ENCODE assay signal across 22 cellular contexts in the genomic region with DNA sequence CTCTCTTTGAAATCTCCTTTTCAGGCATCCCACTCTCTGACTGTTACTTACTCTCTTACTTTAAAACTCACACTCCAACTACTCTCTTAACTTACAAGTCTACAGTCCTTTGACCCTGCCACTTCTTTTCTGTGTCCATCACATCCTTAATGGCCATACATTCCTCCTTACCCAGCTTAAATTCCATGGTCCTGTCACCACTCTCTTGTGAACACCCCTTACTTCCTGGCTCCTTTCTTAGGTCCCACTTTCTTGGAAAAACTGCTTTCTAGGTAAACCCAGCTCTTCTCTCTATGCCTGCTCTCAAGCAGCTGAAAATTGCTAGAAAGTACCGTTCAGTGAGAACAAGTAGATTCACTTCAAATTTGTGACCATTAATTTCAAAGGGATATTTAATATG.
A peak's percentile ranks its signal among the peaks of the same experiment; 100 is the strongest.
DNase-seq lines count a peak whose midpoint lies in the region; ATAC-seq, FAIRE-seq and TF ChIP-seq lines count a peak whose summit lies in the region.
"Had no signal": no experiment of that assay in that cellular context is flagged by ENCODE, and none has a peak within 500 bp of the region (broad histone marks: within the 10 kb centered on the region; RNA-seq: fewer than 3 reads in every experiment).

No MANE protein-coding gene starts in this region.

- ATAC-seq in PC-3: no peak
- ATAC-seq: HepG2, K562 had no signal

- no peaks in the 10 kb centered on the region for H3K27me3 Mint-ChIP-seq in type B pancreatic cell
- H3K27me3 Mint-ChIP-seq: CD4-positive, CD25-positive, alpha-beta regulatory T cell had no signal

- TF ChIP-seq POLR2A in GM12892 (IDR thresholded peaks at IDR 0.05; ENCODE audit: low read depth, low read length): no peak

- no peaks in the 10 kb centered on the region for H3K9me2 ChIP-seq in PC-3 (replicated peaks; ENCODE audit: low read length)

- FAIRE-seq in GM12892 (lab: Jason Lieb, UNC): peak; percentile 24
- FAIRE-seq: HepG2, K562 had no signal

- no peak overlapping the region for H3K27ac Mint-ChIP-seq in type B pancreatic cell
- H3K27ac Mint-ChIP-seq: CD4-positive, CD25-positive, alpha-beta regulatory T cell; HFFc6 had no signal

- peaks cover 7% of the 10 kb centered on the region for H3K36me3 Mint-ChIP-seq in type B pancreatic cell

- peaks cover 22% of the 10 kb centered on the region for H3K36me3 ChIP-seq in ACC112 (ENCODE audit: insufficient read depth, low read length)
- H3K36me3 ChIP-seq in PC-3 (ENCODE audit: low read depth, low read length): no peaks in the 10 kb centered on the region

- TF ChIP-seq CTCF in PC-3 (conservative IDR thresholded peaks at IDR 0.05; ENCODE audit: low read depth, low read length) (no peak), type B pancreatic cell (conservative IDR thresholded peaks at IDR 0.05) (no peak)

- no peaks in the 10 kb centered on the region for H3F3A ChIP-seq in PC-3 (ENCODE audit: low read length, unreplicated experiment)

- no TSS peak for BruUV-seq in PC-3 (replicated peaks; lab: Mats Ljungman, UMichigan)

- no peak overlapping the region for H3K4me3 Mint-ChIP-seq in type B pancreatic cell
- H3K4me3 Mint-ChIP-seq: CD4-positive, CD25-positive, alpha-beta regulatory T cell; HFFc6 had no signal

- H3K9me3 ChIP-seq in PC-3 (ENCODE audit: low read length): no peaks in the 10 kb centered on the region

- DNase-seq in GM12892 (ENCODE audit: insufficient read length) (no peak), PC-3 (no peak), glomerular visceral epithelial cell (ENCODE audit: extremely low spot score) (peak; percentile 14), NK-92 (lab: John Stamatoyannopoulos, UW; ENCODE audit: unreplicated experiment) (no peak), LoVo (ENCODE audit: low spot score) (no peak), type B pancreatic cell (ENCODE audit: extremely low spot score, unreplicated experiment) (no peak), NCI-H526 (lab: John Stamatoyannopoulos, UW) (no peak)
- DNase-seq: H7, HFFc6, MM.1S, NCI-H1048, NCI-H1417 treated with DMSO at 0.1 percent for 48 hours, NCI-H187, NCI-H446 treated with DMSO at 0.1 percent for 48 hours, Right ventricle myocardium superior, SW 1271 had no signal

- CTCF ChIA-PET in PC-3 (lab: Charles Lee): no interaction called here

- no peak overlapping the region for H3K4me3 ChIP-seq in ACC112 (ENCODE audit: low read depth, low read length)
- H3K4me3 ChIP-seq in PC-3 (ENCODE audit: low read length): no peak overlapping the region
- H3K4me3 ChIP-seq: K562, SK-N-MC had no signal

- POLR2A ChIA-PET in PC-3 (lab: Charles Lee; ENCODE audit: unreplicated experiment): no interaction called here

- H3K4me1 Mint-ChIP-seq in type B pancreatic cell (ENCODE audit: unreplicated experiment): peaks cover 4% of the 10 kb centered on the region

- no peak overlapping the region for H2AFZ ChIP-seq in ACC112 (ENCODE audit: low read length, unreplicated experiment)
- no peak overlapping the region for H2AFZ ChIP-seq in PC-3 (ENCODE audit: low read length)

- H3K27ac ChIP-seq in ACC112 (ENCODE audit: low read depth, low read length) (0 out of 2 replicates have a peak overlapping the region, but pooled peaks have one; percentile 4), PC-3 (ENCODE audit: low read length) (no peak overlapping the region)
- H3K27ac ChIP-seq: HL-60, SK-N-MC had no signal

- H3K27me3 ChIP-seq in ACC112 (ENCODE audit: insufficient read depth, low read length) (no peaks in the 10 kb centered on the region), PC-3 (ENCODE audit: low read length) (no peaks in the 10 kb centered on the region)

- H3K9me3 Mint-ChIP-seq in type B pancreatic cell: no peaks in the 10 kb centered on the region
- H3K9me3 Mint-ChIP-seq: CD4-positive, CD25-positive, alpha-beta regulatory T cell; HFFc6 had no signal

- intact Hi-C loops in PC-3 (cut with micrococcal nuclease): loop anchor here (5.0 kb wide), 3 partner anchors 48 to 108 kb away; partner anchors contain the start of gene OLFML2B

- peaks cover 49% of the 10 kb centered on the region for H3K4me1 ChIP-seq in ACC112 (ENCODE audit: control insufficient read depth, insufficient read depth, low read length, unreplicated experiment)
- peaks cover 33% of the 10 kb centered on the region for H3K4me1 ChIP-seq in PC-3 (ENCODE audit: insufficient read depth, low read length)

- peak overlapping the region; percentile 52; the same call in 1 of the 2 replicates for H3K4me2 ChIP-seq in PC-3 (ENCODE audit: low read length)

- H3K79me2 ChIP-seq in ACC112 (ENCODE audit: control insufficient read depth, insufficient read depth, low read length, unreplicated experiment) (no peaks in the 10 kb centered on the region), PC-3 (ENCODE audit: low read length) (no peaks in the 10 kb centered on the region)

- no peak overlapping the region for H3K9ac ChIP-seq in PC-3 (ENCODE audit: low read length)

- no peaks in the 10 kb centered on the region for H4K20me1 ChIP-seq in PC-3 (ENCODE audit: low read length)
